Comparison of ENCODE assay signal across 1 cellular context in genomic region chr14:41374092-41374491, GRCh38.
TF ChIP-seq lines count a peak whose summit lies in the region.

No MANE protein-coding gene starts in this region.

TF ChIP-seq in HepG2, 621 proteins besides CTCF, POLR2A, EP300 and RAD21 (continued from another document):
- TF ChIP-seq ZNF3 (CRISPR knock-in tag; IDR thresholded peaks at IDR 0.05) (no peak), SIX1 (CRISPR knock-in tag; IDR thresholded peaks at IDR 0.05; ENCODE audit: borderline replicate concordance) (no peak), DNMT3B (CRISPR knock-in tag; conservative IDR thresholded peaks at IDR 0.05) (no peak), ZNF512B (CRISPR knock-in tag; IDR thresholded peaks at IDR 0.05; ENCODE audit: borderline replicate concordance) (no peak), PAF1 (CRISPR knock-in tag; IDR thresholded peaks at IDR 0.05) (no peak), MBD4 (IDR thresholded peaks at IDR 0.05; ENCODE audit: borderline replicate concordance, low read length) (no peak), ATF7-NPFF (CRISPR knock-in tag; IDR thresholded peaks at IDR 0.05; ENCODE audit: low read depth) (no peak), ZNF770 (CRISPR knock-in tag; IDR thresholded peaks at IDR 0.05) (no peak), ZBTB2 (CRISPR knock-in tag; IDR thresholded peaks at IDR 0.05; ENCODE audit: low read depth) (no peak), CREB1 (IDR thresholded peaks at IDR 0.05) (peak; percentile 91), CREB1 (CRISPR knock-in tag; IDR thresholded peaks at IDR 0.05) (no peak)
TF ChIP-seq in HepG2: peak in this region for 2.
